Comparison of ENCODE assay signal across 16 cellular contexts in genomic region chr1:6271001-6271400, GRCh38. TPM values are rescaled to one million over a fixed set of nuclear protein-coding genes. Genes with fewer than 3 reads are reported as not detected.
DNase-seq lines count a peak whose midpoint lies in the region; ATAC-seq and TF ChIP-seq lines count a peak whose summit lies in the region.
"Had no signal": no experiment of that assay in that cellular context is flagged by ENCODE, and none has a peak within 500 bp of the region (broad histone marks: within the 10 kb centered on the region; RNA-seq: fewer than 3 reads in every experiment).

No MANE protein-coding gene starts in this region.

- DNase-seq in AG10803 (ENCODE audit: low read depth) (peak; percentile 34), GM23338 (ENCODE audit: low spot score) (no peak), neural crest cell (ENCODE audit: low read depth, low spot score) (no peak), NCI-H187 treated with DMSO at 0.1 percent for 48 hours (lab: John Stamatoyannopoulos, UW) (no peak)
- DNase-seq: ACHN; BE2C; CD8-positive, alpha-beta memory T cell; H7; MM.1S; NCI-H774; Right ventricle myocardium superior had no signal

- H3K27ac ChIP-seq in GM23338 (ENCODE audit: low read depth): 0 out of 2 replicates have a peak overlapping the region, but pooled peaks have one; percentile 14
- peak overlapping the region; percentile 13 for H3K27ac ChIP-seq in duodenal mucosa (ENCODE audit: low read depth, low read length)
- H3K27ac ChIP-seq: KMS-11 had no signal

- ATAC-seq in GM23338: no peak
- ATAC-seq in HG03025 (IDR thresholded peaks at IDR 0.05; ENCODE audit: low FRiP score, unreplicated experiment): no peak
- no peak for ATAC-seq in HG03139 (IDR thresholded peaks at IDR 0.05; ENCODE audit: unreplicated experiment)
- ATAC-seq: HepG2 had no signal

- H3K4me3 ChIP-seq in AG10803 (ENCODE audit: low read length) (no peak overlapping the region), GM23338 (no peak overlapping the region), duodenal mucosa (ENCODE audit: low read depth in 1 of 2, low read length in 2 of 2) (no peak overlapping the region)

- peaks cover 23% of the 10 kb centered on the region for H3K4me1 Mint-ChIP-seq in GM23338
- H3K4me1 Mint-ChIP-seq in neural crest cell: peaks cover 74% of the 10 kb centered on the region
- H3K4me1 Mint-ChIP-seq: CD8-positive, alpha-beta memory T cell had no signal

- no peak overlapping the region for H3K4me3 Mint-ChIP-seq in GM23338
- peak overlapping the region; percentile 86 for H3K4me3 Mint-ChIP-seq in neural crest cell
- H3K4me3 Mint-ChIP-seq: CD8-positive, alpha-beta memory T cell had no signal

- peaks cover 13% of the 10 kb centered on the region for H3K27me3 Mint-ChIP-seq in GM23338 (ENCODE audit: insufficient read depth, low read depth, poor library complexity)
- no peaks in the 10 kb centered on the region for H3K27me3 Mint-ChIP-seq in neural crest cell (ENCODE audit: low read depth)
- H3K27me3 Mint-ChIP-seq: CD8-positive, alpha-beta memory T cell had no signal

- no peak overlapping the region for H3K4me2 ChIP-seq in GM23338
- H3K4me2 ChIP-seq: KMS-11 had no signal

- peak overlapping the region in 1 of 2 donors; percentile 5 for H3K9ac ChIP-seq in duodenal mucosa (ENCODE audit: low read depth in 1 of 2, low read length in 2 of 2)
- H3K9ac ChIP-seq: KMS-11 had no signal

- TF ChIP-seq CTCF in AG10803 (conservative IDR thresholded peaks at IDR 0.05; ENCODE audit: low read length) (0 out of 2 replicates have a peak, but pooled peaks have one; percentile 2), GM23338 (conservative IDR thresholded peaks at IDR 0.05; ENCODE audit: low read depth in 2 of 2) (no peak), neural crest cell (conservative IDR thresholded peaks at IDR 0.05) (no peak)

- no peak overlapping the region for H3K27ac Mint-ChIP-seq in GM23338
- H3K27ac Mint-ChIP-seq in neural crest cell (ENCODE audit: unreplicated experiment): peak overlapping the region; percentile 99
- H3K27ac Mint-ChIP-seq: CD8-positive, alpha-beta memory T cell had no signal

- H2AFZ ChIP-seq in GM23338: no peak overlapping the region

- H3K9me3 Mint-ChIP-seq in GM23338 (no peaks in the 10 kb centered on the region), neural crest cell (no peaks in the 10 kb centered on the region)
- H3K9me3 Mint-ChIP-seq: CD8-positive, alpha-beta memory T cell had no signal

- H3K9me3 ChIP-seq in duodenal mucosa (ENCODE audit: control insufficient read depth in 1 of 2, low read length in 2 of 2): no peaks in the 10 kb centered on the region
- H3K9me3 ChIP-seq: BE2C had no signal

- H3F3A ChIP-seq in GM23338 (replicated peaks; ENCODE audit: low read depth): peaks cover 5% of the 10 kb centered on the region; the same call in 1 of the 2 replicates

- H3K36me3 Mint-ChIP-seq in GM23338 (ENCODE audit: low read depth) (no peaks in the 10 kb centered on the region), neural crest cell (ENCODE audit: low read depth) (no peaks in the 10 kb centered on the region)
- H3K36me3 Mint-ChIP-seq: CD8-positive, alpha-beta memory T cell had no signal

- H3K79me2 ChIP-seq in GM23338 (replicated peaks; ENCODE audit: insufficient read depth): no peaks in the 10 kb centered on the region

- H3K4me1 ChIP-seq in GM23338 (ENCODE audit: insufficient read depth) (peaks cover 5% of the 10 kb centered on the region; the same call in 1 of the 2 replicates), duodenal mucosa (ENCODE audit: control insufficient read depth in 1 of 2, insufficient read depth in 2 of 2, low read length in 2 of 2) (peaks cover 38% of the 10 kb centered on the region in 2 donors)

- no peaks in the 10 kb centered on the region; the same call in 1 of the 2 replicates for H4K20me1 ChIP-seq in GM23338 (replicated peaks; ENCODE audit: insufficient read depth)

- H3K27me3 ChIP-seq in GM23338 (ENCODE audit: insufficient read depth) (no peaks in the 10 kb centered on the region), duodenal mucosa (ENCODE audit: control insufficient read depth in 1 of 2, insufficient read depth in 2 of 2, low read length in 2 of 2) (no peaks in the 10 kb centered on the region)
- H3K27me3 ChIP-seq: BE2C had no signal

- H3K36me3 ChIP-seq in GM23338 (ENCODE audit: insufficient read depth) (no peaks in the 10 kb centered on the region), duodenal mucosa (ENCODE audit: control insufficient read depth in 1 of 2, insufficient read depth in 2 of 2, low read length in 2 of 2) (peaks cover 2 to 4% of the 10 kb centered on the region in 2 donors)
- H3K36me3 ChIP-seq: BE2C had no signal

- H3K9me2 ChIP-seq in GM23338 (ENCODE audit: insufficient read depth): no peaks in the 10 kb centered on the region

TF ChIP-seq in GM23338, 12 proteins besides CTCF, POLR2A, EP300 and RAD21:
- no peak for TF ChIP-seq JUNB (IDR thresholded peaks at IDR 0.05; ENCODE audit: unreplicated experiment)
- TF ChIP-seq EZH2 (IDR thresholded peaks at IDR 0.05; ENCODE audit: low read depth, unreplicated experiment): no peak
- TF ChIP-seq STAT1 (IDR thresholded peaks at IDR 0.05; ENCODE audit: unreplicated experiment): no peak
- no peak for TF ChIP-seq ZNF462 (CRISPR knock-in tag; IDR thresholded peaks at IDR 0.05)
- TF ChIP-seq POLR2AphosphoS5 (IDR thresholded peaks at IDR 0.05; ENCODE audit: low read depth): no peak
- no peak for TF ChIP-seq ZNF114 (CRISPR knock-in tag; IDR thresholded peaks at IDR 0.05)
- no peak for TF ChIP-seq CREB1 (CRISPR knock-in tag; IDR thresholded peaks at IDR 0.05; ENCODE audit: low read depth)
- TF ChIP-seq NANOG (IDR thresholded peaks at IDR 0.05; ENCODE audit: borderline replicate concordance): no peak
TF ChIP-seq in GM23338: peak in this region for 0.

RNA-seq across cellular contexts. Expression of gene GPR153, which starts 10.1 kb away (rescaled TPM):
- 8.8 and 9.0 TPM in 2 replicates for total RNA-seq in GM23338 (2014; rRNA removed; shearing (Covaris generic))
- 1.3 and 1.9 TPM in 2 replicates for polyA plus RNA-seq in GM23338 (2016; fragmentation: Nextera tagmentation; extraction: Ambion mirVana)
- 28.1 and 28.7 TPM in 2 replicates for total RNA-seq in neural crest cell

RNA-seq across cellular contexts. Expression of gene HES3, which starts 27.0 kb away (rescaled TPM):
- total RNA-seq in GM23338 (2014; rRNA removed; shearing (Covaris generic)): 49.7 and 50.4 TPM in 2 replicates
- 7.1 and 7.7 TPM in 2 replicates for polyA plus RNA-seq in GM23338 (2016; fragmentation: Nextera tagmentation; extraction: Ambion mirVana)
- total RNA-seq in neural crest cell: 23.6 and 25.2 TPM in 2 replicates
- total RNA-seq: CD8-positive, alpha-beta memory T cell; HepG2; Right ventricle myocardium superior had no signal
- polyA plus RNA-seq: CD8-positive, alpha-beta memory T cell; HepG2 had no signal

RNA-seq across cellular contexts. Expression of gene ICMT, which starts 35.2 kb away (rescaled TPM):
- 131 and 145 TPM in 2 replicates for total RNA-seq in GM23338 (2014; rRNA removed; shearing (Covaris generic))
- 25.6 and 27.8 TPM in 2 replicates for polyA plus RNA-seq in GM23338 (2016; fragmentation: Nextera tagmentation; extraction: Ambion mirVana)
- total RNA-seq in neural crest cell: 85.4 and 92.8 TPM in 2 replicates
